18 cellular contexts compared by ENCODE assay signal in genomic region chr6:35622283-35622682, GRCh38.
DNase-seq lines count a peak whose midpoint lies in the region; ATAC-seq and TF ChIP-seq lines count a peak whose summit lies in the region.
"Had no signal": no experiment of that assay in that cellular context is flagged by ENCODE, and none has a peak within 500 bp of the region (broad histone marks: within the 10 kb centered on the region; RNA-seq: fewer than 3 reads in every experiment).

No MANE protein-coding gene starts in this region.

- H3K27ac Mint-ChIP-seq in activated T-cell treated with anti-CD3 and anti-CD28 coated beads, Interleukin-2, amount 50 U/mL, for 72 hours, result peak overlapping the region; percentile 26
- H3K27ac Mint-ChIP-seq in CD4-positive, alpha-beta memory T cell, result peak overlapping the region; percentile 46 to 87 (median 53)
- peak overlapping the region; percentile 25 for H3K27ac Mint-ChIP-seq in activated T-helper 1 cell treated with anti-CD3 and anti-CD28 coated beads, Interleukin-12 subunit alpha, Interleukin-12 subunit beta, Interleukin-2, Interleukin-4 antibody, amounts not matched to agents 30 ng/mL and 10 ng/mL and 1 ng/mL, durations not matched to agents 14 hours and 24 hours and 36 hours

- H3K4me3 ChIP-seq in CD4-positive, alpha-beta memory T cell (ENCODE audit: low read length in 2 of 2), result no peak overlapping the region
- H3K4me3 ChIP-seq in psoas muscle, result no peak overlapping the region
- H3K4me3 ChIP-seq: Peyer's patch had no signal

- H3K36me3 ChIP-seq in CD4-positive, alpha-beta memory T cell (ENCODE audit: insufficient read depth, low read length), result peaks cover 22% of the 10 kb centered on the region
- peaks cover 15 to 89% of the 10 kb centered on the region in 2 donors for H3K36me3 ChIP-seq in psoas muscle (ENCODE audit: insufficient read depth in 1 of 2, low read depth in 1 of 2)

- no peak for ATAC-seq in activated T-cell treated with anti-CD3 and anti-CD28 coated beads, Interleukin-2, amount 50 U/mL, for 72 hours (replicated peaks in 1 of 2)
- ATAC-seq in psoas muscle, result no peak
- ATAC-seq: Right ventricle myocardium inferior had no signal

- CTCF ChIA-PET in CD4-positive, alpha-beta memory T cell (lab: Charles Lee; ENCODE audit: partially characterized antibody), result interaction anchor here (1.0 to 15.5 kb wide), 8 partner anchors 17 to 113 kb away, joined by 3 to 490 read pairs (median 41); partner anchors contain the start of gene ARMC12

- H3K9me3 Mint-ChIP-seq in activated T-cell treated with anti-CD3 and anti-CD28 coated beads, Interleukin-2, amount 50 U/mL, for 72 hours, result no peaks in the 10 kb centered on the region
- H3K9me3 Mint-ChIP-seq in CD4-positive, alpha-beta memory T cell, result peaks cover 0 to 2% (median 0%) of the 10 kb centered on the region in 8 donors
- no peaks in the 10 kb centered on the region for H3K9me3 Mint-ChIP-seq in activated T-helper 1 cell treated with anti-CD3 and anti-CD28 coated beads, Interleukin-12 subunit alpha, Interleukin-12 subunit beta, Interleukin-2, Interleukin-4 antibody, amounts not matched to agents 30 ng/mL and 10 ng/mL and 1 ng/mL, durations not matched to agents 14 hours and 24 hours and 36 hours

- TF ChIP-seq CTCF in psoas muscle (IDR thresholded peaks at IDR 0.05), result no peak

- DNase-seq in activated T-cell treated with anti-CD3 and anti-CD28 coated beads, Interleukin-2, amount 50 U/mL, for 72 hours, result no peak
- DNase-seq in activated T-cell treated with anti-CD3 and anti-CD28 coated beads, Interleukin-2, amount 50 U/mL, for 1 hour, result no peak
- peak in 1 of 5 donors; percentile 6 for DNase-seq in CD4-positive, alpha-beta memory T cell
- no peak for DNase-seq in activated T-helper 1 cell treated with anti-CD3 and anti-CD28 coated beads, Interleukin-12 subunit alpha, Interleukin-12 subunit beta, Interleukin-2, Interleukin-4 antibody, amounts not matched to agents 30 ng/mL and 10 ng/mL and 1 ng/mL, durations not matched to agents 14 hours and 24 hours and 36 hours (ENCODE audit: low spot score)
- DNase-seq in psoas muscle, result no peak
- no peak for DNase-seq in NCI-H1694 treated with DMSO at 0.1 percent for 48 hours (lab: John Stamatoyannopoulos, UW)
- no peak for DNase-seq in DMS153 treated with DMSO at 0.1 percent for 48 hours (lab: John Stamatoyannopoulos, UW; ENCODE audit: unreplicated experiment)
- DNase-seq: ACHN; C1 segment of cervical spinal cord; DND-41; Kasumi-1; NCI-H1105; NCI-H2081 treated with DMSO at 0.1 percent for 48 hours; NCI-H510A; NCI-H748 treated with DMSO at 0.1 percent for 48 hours; NK-92 treated with Interleukin-12 subunit alpha and Interleukin-12 subunit beta, amount 100 ng/mL, for 24 hours; Peyer's patch had no signal

- POLR2A ChIA-PET in CD4-positive, alpha-beta memory T cell (lab: Charles Lee; ENCODE audit: partially characterized antibody), result interaction anchor here (0.6 to 9.2 kb wide), 8 partner anchors 21 to 110 kb away, joined by 3 to 150 read pairs (median 6); no protein-coding TSS in a partner anchor

- intact Hi-C loops in CD4-positive, alpha-beta memory T cell (cut with micrococcal nuclease), result no loop called here
- intact Hi-C loops in activated T-helper 1 cell treated with anti-CD3 and anti-CD28 coated beads, Interleukin-12 subunit alpha, Interleukin-12 subunit beta, Interleukin-2, Interleukin-4 antibody, amounts not matched to agents 30 ng/mL and 10 ng/mL and 1 ng/mL, durations not matched to agents 14 hours and 24 hours and 36 hours (cut with micrococcal nuclease), result no loop called here
- intact Hi-C loops in psoas muscle (cut with DNase I), result no loop called here

- no peaks in the 10 kb centered on the region for H3K27me3 ChIP-seq in CD4-positive, alpha-beta memory T cell (ENCODE audit: insufficient read depth, low read length)
- H3K27me3 ChIP-seq in psoas muscle (ENCODE audit: insufficient read depth in 3 of 3, low read length in 2 of 3), result no peaks in the 10 kb centered on the region
- H3K27me3 ChIP-seq: Peyer's patch had no signal

- no peaks in the 10 kb centered on the region for H3K27me3 Mint-ChIP-seq in activated T-cell treated with anti-CD3 and anti-CD28 coated beads, Interleukin-2, amount 50 U/mL, for 72 hours (ENCODE audit: low read depth)
- H3K27me3 Mint-ChIP-seq in CD4-positive, alpha-beta memory T cell, result no peaks in the 10 kb centered on the region
- H3K27me3 Mint-ChIP-seq in activated T-helper 1 cell treated with anti-CD3 and anti-CD28 coated beads, Interleukin-12 subunit alpha, Interleukin-12 subunit beta, Interleukin-2, Interleukin-4 antibody, amounts not matched to agents 30 ng/mL and 10 ng/mL and 1 ng/mL, durations not matched to agents 14 hours and 24 hours and 36 hours (ENCODE audit: insufficient read depth), result no peaks in the 10 kb centered on the region

- H3K9me3 ChIP-seq in CD4-positive, alpha-beta memory T cell (ENCODE audit: control insufficient read depth in 1 of 2, low read length in 2 of 2), result no peaks in the 10 kb centered on the region
- H3K9me3 ChIP-seq in psoas muscle, result no peaks in the 10 kb centered on the region
- H3K9me3 ChIP-seq: Peyer's patch had no signal

- WGBS in psoas muscle, 3 donors, result 95 to 98% (median 97%) methylated on average over 4 of the region's 4 CpGs

- no peak overlapping the region for H3K4me3 Mint-ChIP-seq in activated T-cell treated with anti-CD3 and anti-CD28 coated beads, Interleukin-2, amount 50 U/mL, for 72 hours
- peak overlapping the region in 4 of 8 donors; percentile 1 to 64 (median 37) for H3K4me3 Mint-ChIP-seq in CD4-positive, alpha-beta memory T cell
- H3K4me3 Mint-ChIP-seq in activated T-helper 1 cell treated with anti-CD3 and anti-CD28 coated beads, Interleukin-12 subunit alpha, Interleukin-12 subunit beta, Interleukin-2, Interleukin-4 antibody, amounts not matched to agents 30 ng/mL and 10 ng/mL and 1 ng/mL, durations not matched to agents 14 hours and 24 hours and 36 hours, result no peak overlapping the region

- peaks cover 47% of the 10 kb centered on the region for H3K4me1 ChIP-seq in CD4-positive, alpha-beta memory T cell (ENCODE audit: insufficient read depth, low read length)
- peaks cover 4% of the 10 kb centered on the region for H3K4me1 ChIP-seq in psoas muscle
- H3K4me1 ChIP-seq: Peyer's patch had no signal

- peaks cover 19% of the 10 kb centered on the region for H3K4me1 Mint-ChIP-seq in activated T-cell treated with anti-CD3 and anti-CD28 coated beads, Interleukin-2, amount 50 U/mL, for 72 hours (ENCODE audit: low read depth)
- H3K4me1 Mint-ChIP-seq in CD4-positive, alpha-beta memory T cell, result peaks cover 23 to 45% (median 34%) of the 10 kb centered on the region in 4 donors
- H3K4me1 Mint-ChIP-seq in activated T-helper 1 cell treated with anti-CD3 and anti-CD28 coated beads, Interleukin-12 subunit alpha, Interleukin-12 subunit beta, Interleukin-2, Interleukin-4 antibody, amounts not matched to agents 30 ng/mL and 10 ng/mL and 1 ng/mL, durations not matched to agents 14 hours and 24 hours and 36 hours (ENCODE audit: low read depth), result peaks cover 19% of the 10 kb centered on the region

- peaks cover 5 to 22% of the 10 kb centered on the region in 2 donors for H3K36me3 Mint-ChIP-seq in activated T-cell treated with anti-CD3 and anti-CD28 coated beads, Interleukin-2, amount 50 U/mL, for 72 hours (ENCODE audit: insufficient read depth in 2 of 2)
- H3K36me3 Mint-ChIP-seq in CD4-positive, alpha-beta memory T cell, result peaks cover 42 to 48% of the 10 kb centered on the region in 2 donors
- peaks cover 21% of the 10 kb centered on the region for H3K36me3 Mint-ChIP-seq in activated T-helper 1 cell treated with anti-CD3 and anti-CD28 coated beads, Interleukin-12 subunit alpha, Interleukin-12 subunit beta, Interleukin-2, Interleukin-4 antibody, amounts not matched to agents 30 ng/mL and 10 ng/mL and 1 ng/mL, durations not matched to agents 14 hours and 24 hours and 36 hours (ENCODE audit: low read depth)

- H3K27ac ChIP-seq in CD4-positive, alpha-beta memory T cell (ENCODE audit: low read depth, low read length), result no peak overlapping the region
- peak overlapping the region; percentile 46 for H3K27ac ChIP-seq in psoas muscle
- H3K27ac ChIP-seq: Peyer's patch had no signal
